Comparison of ENCODE assay signal across 7 cellular contexts in the genomic region with DNA sequence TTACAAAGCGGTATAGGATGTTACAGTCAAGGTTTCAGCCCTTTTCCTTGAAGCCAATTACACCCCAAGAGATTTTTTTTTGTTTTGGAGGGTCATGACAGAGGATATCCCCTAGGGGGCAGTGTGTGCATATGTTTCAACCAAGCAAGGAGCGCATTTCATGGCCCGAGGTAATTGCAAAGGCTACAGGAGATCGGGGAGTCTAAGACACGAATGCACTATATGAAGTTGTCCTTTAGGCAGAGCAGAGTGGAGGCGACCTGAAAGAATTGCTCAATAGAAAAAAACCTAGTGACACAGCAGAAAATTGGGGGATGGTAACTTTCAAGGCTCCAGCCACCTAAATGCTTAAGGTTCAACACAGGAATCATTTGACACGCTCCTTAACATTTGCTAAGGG.
DNase-seq lines count a peak whose midpoint lies in the region; ATAC-seq, FAIRE-seq and TF ChIP-seq lines count a peak whose summit lies in the region.

No MANE protein-coding gene starts in this region.

- no peak for TF ChIP-seq POLR2A in GM12892 (IDR thresholded peaks at IDR 0.05; ENCODE audit: low read depth, low read length)

- no peaks in the 10 kb centered on the region for H3K27me3 ChIP-seq in right atrium auricular region

- intact Hi-C loops in sciatic nerve (cut with DNase I), result loop anchor here (10.0 kb wide), 1 partner anchor 369 kb away; no protein-coding TSS in a partner anchor

- H3K27ac ChIP-seq in right atrium auricular region, result no peak overlapping the region

- H3K4me3 ChIP-seq in right atrium auricular region, result no peak overlapping the region

- DNase-seq in GM12892 (ENCODE audit: insufficient read length) (no peak), NCI-H128 (lab: John Stamatoyannopoulos, UW; ENCODE audit: unreplicated experiment) (peak; percentile 77), SKM-1 (lab: John Stamatoyannopoulos, UW; ENCODE audit: unreplicated experiment) (peak; percentile 63), amniotic epithelial cell (ENCODE audit: low read depth) (peak; percentile 70), right atrium auricular region (ENCODE audit: low spot score) (peak; percentile 73), sciatic nerve (ENCODE audit: low spot score) (peak; percentile 68)

- H3K36me3 ChIP-seq in right atrium auricular region, result no peaks in the 10 kb centered on the region

- H3K9me3 ChIP-seq in right atrium auricular region, result no peaks in the 10 kb centered on the region

- FAIRE-seq in GM12892 (lab: Jason Lieb, UNC), result peak; percentile 75

- peaks cover 0 to 8% of the 10 kb centered on the region in 2 donors for H3K4me1 ChIP-seq in right atrium auricular region

- peak; percentile 80 for ATAC-seq in HG02642 (IDR thresholded peaks at IDR 0.05; ENCODE audit: poor library complexity, unreplicated experiment)
- peak; percentile 82 for ATAC-seq in sciatic nerve

- peak; percentile 70 to 93 for TF ChIP-seq CTCF in right atrium auricular region (IDR thresholded peaks at IDR 0.05)
